In genomic region chr6:113642714-113643442, GRCh38 we compare ENCODE assay signal across 8 cellular contexts.
A peak's percentile ranks its signal among the peaks of the same experiment; 100 is the strongest.
DNase-seq lines count a peak whose midpoint lies in the region; ATAC-seq and TF ChIP-seq lines count a peak whose summit lies in the region.

No MANE protein-coding gene starts in this region.

- TF ChIP-seq POLR2A in body of pancreas (IDR thresholded peaks at IDR 0.05): peak in 1 of 3 donors; percentile 11

- H3K36me3 ChIP-seq in body of pancreas (replicated peaks in 1 of 2; ENCODE audit: insufficient read depth in 1 of 2, low read depth in 2 of 2): no peaks in the 10 kb centered on the region

- H3K4me1 ChIP-seq in body of pancreas: peaks cover 63% of the 10 kb centered on the region

- H3K9me3 ChIP-seq in body of pancreas: no peaks in the 10 kb centered on the region

- POLR2A ChIA-PET in T-cell (lab: Charles Lee): no interaction called here

- DNase-seq in NCI-H1092 (lab: John Stamatoyannopoulos, UW): peak; percentile 46
- DNase-seq in body of pancreas: peak; percentile 94 to 98 (median 96)
- no peak for DNase-seq in mesenteric fat pad (ENCODE audit: low spot score)
- no peak for DNase-seq in T-cell
- no peak for DNase-seq in H4 (ENCODE audit: low spot score)
- DNase-seq in stimulated activated CD4-positive, alpha-beta T cell treated with anti-CD3 and anti-CD28 coated beads, Interleukin-2, amount 100 ng/mL, for 48 hours: no peak

- H3K36me3 Mint-ChIP-seq in T-cell: no peaks in the 10 kb centered on the region

- H3K4me3 Mint-ChIP-seq in T-cell: no peak overlapping the region

- CTCF ChIA-PET in T-cell (lab: Charles Lee): interaction anchor here (0.6 to 1.0 kb wide), 3 partner anchors 13 to 148 kb away, joined by 3 to 7 read pairs (median 3); no protein-coding TSS in a partner anchor

- WGBS in body of pancreas, 2 donors: 26 to 36% methylated on average over 2 of the region's 2 CpGs

- H3K27ac ChIP-seq in body of pancreas: peak overlapping the region; percentile 46 to 87 (median 80)

- no peaks in the 10 kb centered on the region for H3K9me3 Mint-ChIP-seq in T-cell

- intact Hi-C loops in body of pancreas (cut with DNase I): no loop called here

- no peak overlapping the region for H3K4me3 ChIP-seq in body of pancreas

- TF ChIP-seq CTCF in body of pancreas (IDR thresholded peaks at IDR 0.05): peak in 4 of 7 experiments; percentile 11 to 40 (median 32)

- H3K4me1 Mint-ChIP-seq in T-cell: no peaks in the 10 kb centered on the region

- H3K27ac Mint-ChIP-seq in T-cell: no peak overlapping the region

- ATAC-seq in GM18867 (IDR thresholded peaks at IDR 0.05; ENCODE audit: unreplicated experiment) (peak; percentile 91), HG02571 (IDR thresholded peaks at IDR 0.05; ENCODE audit: unreplicated experiment) (peak; percentile 94), body of pancreas (peak; percentile 97), T-cell (replicated peaks in 1 of 4) (no peak)

- H3K27me3 ChIP-seq in body of pancreas: no peaks in the 10 kb centered on the region

- peaks cover 2 to 3% of the 10 kb centered on the region in 2 donors for H3K27me3 Mint-ChIP-seq in T-cell

Comparison
In these comparisons a context has a peak if more than half of its experiments do, and no peak if none do; other contexts are left out.
1. ATAC-seq: peak in GM18867 (single experiment), HG02571 (single experiment) and body of pancreas (single experiment); none in T-cell (0 of 4).
2. DNase-seq: peak in NCI-H1092 (single experiment) and body of pancreas (4 of 4); none in mesenteric fat pad (single experiment), T-cell (0 of 34), H4 (single experiment) and stimulated activated CD4-positive, alpha-beta T cell treated with anti-CD3 and anti-CD28 coated beads, Interleukin-2, amount 100 ng/mL, for 48 hours (0 of 2).